27 cellular contexts compared by ENCODE assay signal in genomic region chr1:98057236-98057635, GRCh38.
"Had no signal": no experiment of that assay in that cellular context is flagged by ENCODE, and none has a peak within 500 bp of the region (broad histone marks: within the 10 kb centered on the region; RNA-seq: fewer than 3 reads in every experiment).

No MANE protein-coding gene starts in this region.

- FAIRE-seq: endothelial cell of umbilical vein, keratinocyte, pancreas had no signal

- ATAC-seq: gastroesophageal sphincter; left ventricle myocardium superior; lower lobe of right lung; mucosa of descending colon; natural killer cell treated with Interleukin-12 subunit alpha and Interleukin-12 subunit beta and Interleukin-15 and Interleukin-18, amount 100 ng/mL, for 72 hours; pancreas; sciatic nerve; stimulated activated naive CD8-positive, alpha-beta T cell treated with anti-CD3 and anti-CD28 coated beads, Interleukin-15, amount 100 ng/mL, for 72 hours had no signal

- H3K4me3 ChIP-seq: coronary artery, esophagus muscularis mucosa, gastroesophageal sphincter, lower lobe of right lung, mucosa of descending colon, pancreas, right atrium auricular region, smooth muscle cell, thyroid gland, vagina had no signal

- H3K27ac ChIP-seq: coronary artery, esophagus muscularis mucosa, gastroesophageal sphincter, lower lobe of right lung, neutrophil, pancreas, right atrium auricular region, thyroid gland, vagina had no signal

- DNase-seq: dermis blood vessel endothelial cell; effector memory CD4-positive, alpha-beta T cell; immature natural killer cell; left ventricle myocardium superior; lower lobe of right lung; mucosa of descending colon; naive B cell; pancreas; stimulated activated CD4-positive, alpha-beta T cell treated with anti-CD3 and anti-CD28 coated beads, Interleukin-12 subunit alpha, Interleukin-12 subunit beta, amount 100 ng/mL, for 4 hours; stimulated activated CD4-positive, alpha-beta T cell treated with anti-CD3 and anti-CD28 coated beads, Interleukin-1b, Interleukin-23, amount 100 ng/mL, for 48 hours; stimulated activated CD4-positive, alpha-beta T cell treated with anti-CD3 and anti-CD28 coated beads, Interleukin-4, amount 100 ng/mL, for 1 hour; stimulated activated CD8-positive, alpha-beta memory T cell treated with anti-CD3 and anti-CD28 coated beads, Interleukin-4, amount 100 ng/mL, for 48 hours; stimulated activated naive CD4-positive, alpha-beta T cell; stimulated activated naive CD8-positive, alpha-beta T cell treated with anti-CD3 and anti-CD28 coated beads, Interleukin-15, amount 100 ng/mL, for 72 hours; thyroid gland; trophoblast cell had no signal

- H3K36me3 ChIP-seq: esophagus muscularis mucosa, gastroesophageal sphincter, lower lobe of right lung, neutrophil, pancreas, right atrium auricular region, thyroid gland, vagina had no signal

- H3K4me2 ChIP-seq: smooth muscle cell had no signal

- H3K9me3 ChIP-seq: esophagus muscularis mucosa, gastroesophageal sphincter, lower lobe of right lung, mucosa of descending colon, neutrophil, pancreas, right atrium auricular region, thyroid gland, vagina had no signal

- H3K27me3 ChIP-seq: right atrium auricular region, thyroid gland had no signal
